In genomic region chr2:54330226-54331094, GRCh38 we compare ENCODE assay signal across 1 cellular context.
A peak's percentile ranks its signal among the peaks of the same experiment; 100 is the strongest.
TF ChIP-seq lines count a peak whose summit lies in the region.

No MANE protein-coding gene starts in this region.

TF ChIP-seq in K562, 482 proteins besides CTCF, POLR2A, EP300 and RAD21 (continued from another document and continues in another):
- TF ChIP-seq CREB3L1 (IDR thresholded peaks at IDR 0.05; ENCODE audit: borderline replicate concordance, low read depth) (peak; percentile 79; the same call in 1 of the 2 replicates), MEIS2 (IDR thresholded peaks at IDR 0.05; ENCODE audit: partially characterized antibody) (peak; percentile 63), PHF8 (IDR thresholded peaks at IDR 0.05; ENCODE audit: borderline replicate concordance, low read length) (peak; percentile 69; the same call in 1 of the 2 replicates), KLF16 (IDR thresholded peaks at IDR 0.05) (no peak), SUPT5H (IDR thresholded peaks at IDR 0.05) (peak; percentile 68), GMEB1 (CRISPR knock-in tag; IDR thresholded peaks at IDR 0.05) (0 out of 2 replicates have a peak, but pooled peaks have one; percentile 48), PRMT5 (CRISPR knock-in tag; IDR thresholded peaks at IDR 0.05) (no peak), ZNF282 (CRISPR knock-in tag; IDR thresholded peaks at IDR 0.05) (no peak), TAF7 (tag; IDR thresholded peaks at IDR 0.05) (0 out of 2 replicates have a peak, but pooled peaks have one; percentile 6), CXXC5 (CRISPR knock-in tag; IDR thresholded peaks at IDR 0.05) (peak; percentile 92), POLR2G (IDR thresholded peaks at IDR 0.05; ENCODE audit: low read depth, low read length) (peak; percentile 85), POLR2H (tag; IDR thresholded peaks at IDR 0.05; ENCODE audit: low read depth) (no peak), ZNF146 (CRISPR knock-in tag; IDR thresholded peaks at IDR 0.05; ENCODE audit: unreplicated experiment) (no peak), KLF13 (tag; IDR thresholded peaks at IDR 0.05; ENCODE audit: borderline replicate concordance, low read depth) (peak; percentile 70; the same call in 1 of the 2 replicates), SP2 (IDR thresholded peaks at IDR 0.05; ENCODE audit: extremely low read depth, low read depth, low read length, poor library complexity, severe bottlenecking) (no peak), SP1 (CRISPR knock-in tag; IDR thresholded peaks at IDR 0.05) (0 out of 2 replicates have a peak, but pooled peaks have one; percentile 32), XRCC3 (IDR thresholded peaks at IDR 0.05) (no peak), HNRNPL (IDR thresholded peaks at IDR 0.05; ENCODE audit: low read depth, low read length) (no peak), NFIX (CRISPR knock-in tag; IDR thresholded peaks at IDR 0.05; ENCODE audit: low read depth) (no peak), CSDE1 (IDR thresholded peaks at IDR 0.05) (peak in 1 of 2 experiments; percentile 90; a peak in 2 of 4 replicates), CC2D1A (IDR thresholded peaks at IDR 0.05) (no peak), JUND (IDR thresholded peaks at IDR 0.05; ENCODE audit: borderline replicate concordance, low read depth, low read length) (peak; percentile 49; the same call in 1 of the 2 replicates), JUND (tag; IDR thresholded peaks at IDR 0.05; ENCODE audit: borderline replicate concordance, low read depth, low read length) (no peak), ZNF511 (CRISPR knock-in tag; IDR thresholded peaks at IDR 0.05) (peak; percentile 52; the same call in 1 of the 2 replicates), ZBTB2 (IDR thresholded peaks at IDR 0.05) (peak; percentile 81; the same call in 1 of the 2 replicates), HNRNPLL (IDR thresholded peaks at IDR 0.05; ENCODE audit: low read depth, low read length, poor library complexity, severe bottlenecking) (peak; percentile 75), ZNF76 (CRISPR knock-in tag; IDR thresholded peaks at IDR 0.05; ENCODE audit: borderline replicate concordance) (no peak), ZNF175 (CRISPR knock-in tag; IDR thresholded peaks at IDR 0.05; ENCODE audit: low read depth) (no peak), MLX (CRISPR knock-in tag; conservative IDR thresholded peaks at IDR 0.05) (0 out of 4 replicates have a peak, but pooled peaks of 1 of the 2 experiments have one; percentile 74), CBX2 (IDR thresholded peaks at IDR 0.05; ENCODE audit: insufficient read depth, low read length, poor library complexity, severe bottlenecking) (no peak), RERE (CRISPR knock-in tag; IDR thresholded peaks at IDR 0.05; ENCODE audit: borderline replicate concordance) (no peak), GTF3C2 (IDR thresholded peaks at IDR 0.05; ENCODE audit: borderline replicate concordance, extremely low read depth, insufficient read length) (no peak), FOXJ2 (tag; IDR thresholded peaks at IDR 0.05) (peak; percentile 90), ETV6 (IDR thresholded peaks at IDR 0.05; ENCODE audit: borderline replicate concordance in 1 of 2, low read depth in 2 of 2, low read length in 1 of 2) (no peak), ETV6 (CRISPR knock-in tag; IDR thresholded peaks at IDR 0.05; ENCODE audit: borderline replicate concordance) (no peak), FOXK2 (conservative IDR thresholded peaks at IDR 0.05 in 1 of 2, IDR thresholded peaks at IDR 0.05 in 1 of 2; ENCODE audit: low read depth in 2 of 2) (no peak), XRCC5 (IDR thresholded peaks at IDR 0.05; ENCODE audit: low read depth, low read length) (no peak), ZBTB1 (CRISPR knock-in tag; IDR thresholded peaks at IDR 0.05; ENCODE audit: borderline replicate concordance, low read depth) (no peak)
- TF ChIP-seq, protein P1, sequence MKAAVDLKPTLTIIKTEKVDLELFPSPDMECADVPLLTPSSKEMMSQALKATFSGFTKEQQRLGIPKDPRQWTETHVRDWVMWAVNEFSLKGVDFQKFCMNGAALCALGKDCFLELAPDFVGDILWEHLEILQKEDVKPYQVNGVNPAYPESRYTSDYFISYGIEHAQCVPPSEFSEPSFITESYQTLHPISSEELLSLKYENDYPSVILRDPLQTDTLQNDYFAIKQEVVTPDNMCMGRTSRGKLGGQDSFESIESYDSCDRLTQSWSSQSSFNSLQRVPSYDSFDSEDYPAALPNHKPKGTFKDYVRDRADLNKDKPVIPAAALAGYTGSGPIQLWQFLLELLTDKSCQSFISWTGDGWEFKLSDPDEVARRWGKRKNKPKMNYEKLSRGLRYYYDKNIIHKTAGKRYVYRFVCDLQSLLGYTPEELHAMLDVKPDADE (conservative IDR thresholded peaks at IDR 0.05; ENCODE audit: control insufficient read depth, low read depth, low read length), result no peak
- TF ChIP-seq, protein P2, sequence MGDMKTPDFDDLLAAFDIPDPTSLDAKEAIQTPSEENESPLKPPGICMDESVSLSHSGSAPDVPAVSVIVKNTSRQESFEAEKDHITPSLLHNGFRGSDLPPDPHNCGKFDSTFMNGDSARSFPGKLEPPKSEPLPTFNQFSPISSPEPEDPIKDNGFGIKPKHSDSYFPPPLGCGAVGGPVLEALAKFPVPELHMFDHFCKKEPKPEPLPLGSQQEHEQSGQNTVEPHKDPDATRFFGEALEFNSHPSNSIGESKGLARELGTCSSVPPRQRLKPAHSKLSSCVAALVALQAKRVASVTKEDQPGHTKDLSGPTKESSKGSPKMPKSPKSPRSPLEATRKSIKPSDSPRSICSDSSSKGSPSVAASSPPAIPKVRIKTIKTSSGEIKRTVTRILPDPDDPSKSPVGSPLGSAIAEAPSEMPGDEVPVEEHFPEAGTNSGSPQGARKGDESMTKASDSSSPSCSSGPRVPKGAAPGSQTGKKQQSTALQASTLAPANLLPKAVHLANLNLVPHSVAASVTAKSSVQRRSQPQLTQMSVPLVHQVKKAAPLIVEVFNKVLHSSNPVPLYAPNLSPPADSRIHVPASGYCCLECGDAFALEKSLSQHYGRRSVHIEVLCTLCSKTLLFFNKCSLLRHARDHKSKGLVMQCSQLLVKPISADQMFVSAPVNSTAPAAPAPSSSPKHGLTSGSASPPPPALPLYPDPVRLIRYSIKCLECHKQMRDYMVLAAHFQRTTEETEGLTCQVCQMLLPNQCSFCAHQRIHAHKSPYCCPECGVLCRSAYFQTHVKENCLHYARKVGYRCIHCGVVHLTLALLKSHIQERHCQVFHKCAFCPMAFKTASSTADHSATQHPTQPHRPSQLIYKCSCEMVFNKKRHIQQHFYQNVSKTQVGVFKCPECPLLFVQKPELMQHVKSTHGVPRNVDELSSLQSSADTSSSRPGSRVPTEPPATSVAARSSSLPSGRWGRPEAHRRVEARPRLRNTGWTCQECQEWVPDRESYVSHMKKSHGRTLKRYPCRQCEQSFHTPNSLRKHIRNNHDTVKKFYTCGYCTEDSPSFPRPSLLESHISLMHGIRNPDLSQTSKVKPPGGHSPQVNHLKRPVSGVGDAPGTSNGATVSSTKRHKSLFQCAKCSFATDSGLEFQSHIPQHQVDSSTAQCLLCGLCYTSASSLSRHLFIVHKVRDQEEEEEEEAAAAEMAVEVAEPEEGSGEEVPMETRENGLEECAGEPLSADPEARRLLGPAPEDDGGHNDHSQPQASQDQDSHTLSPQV (IDR thresholded peaks at IDR 0.05), result 0 out of 2 replicates have a peak, but pooled peaks have one; percentile 58
